Comparison of ENCODE assay signal across 1 cellular context in the genomic region with DNA sequence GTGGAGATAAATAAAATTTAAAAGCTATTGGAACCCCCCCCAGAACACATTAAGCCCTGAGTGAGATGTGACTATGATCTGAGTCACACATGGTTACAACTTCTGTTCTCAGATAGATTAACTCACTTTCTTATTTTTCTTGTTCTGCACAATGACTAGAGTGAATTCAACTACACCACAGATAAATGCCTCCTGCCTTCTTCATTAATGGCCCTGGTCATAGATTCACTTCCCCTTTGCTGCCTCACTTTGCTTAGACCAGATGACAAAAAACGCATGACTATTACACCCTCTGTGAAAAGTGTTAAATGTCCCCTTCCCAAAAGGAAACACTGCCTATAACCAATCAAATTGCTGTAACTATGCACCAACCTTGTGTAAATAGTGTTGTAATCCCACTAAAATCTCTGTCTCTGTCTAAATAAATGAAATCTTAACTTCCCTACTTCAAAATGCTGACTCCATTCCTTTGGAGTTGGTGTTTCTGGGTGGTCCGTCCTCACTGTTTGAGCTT.
A peak's percentile ranks its signal among the peaks of the same experiment; 100 is the strongest.
TF ChIP-seq lines count a peak whose summit lies in the region.

No MANE protein-coding gene starts in this region.

TF ChIP-seq in K562, 482 proteins besides CTCF, POLR2A, EP300 and RAD21:
- no peak for TF ChIP-seq ZNF197 (CRISPR knock-in tag; IDR thresholded peaks at IDR 0.05; ENCODE audit: low read depth)
- peak; percentile 24; the same call in 1 of the 2 replicates for TF ChIP-seq C11orf30 (IDR thresholded peaks at IDR 0.05; ENCODE audit: low read depth)
- peak; percentile 79 for TF ChIP-seq SPI1 (IDR thresholded peaks at IDR 0.05; ENCODE audit: borderline replicate concordance, low read depth, low read length)
- TF ChIP-seq ZNF133 (CRISPR knock-in tag; IDR thresholded peaks at IDR 0.05): no peak
- peak; percentile 48 for TF ChIP-seq CBFA2T3 (IDR thresholded peaks at IDR 0.05)
- no peak for TF ChIP-seq RBM17 (IDR thresholded peaks at IDR 0.05; ENCODE audit: borderline replicate concordance, low read depth, low read length)
- no peak for TF ChIP-seq ZNF707 (CRISPR knock-in tag; conservative IDR thresholded peaks at IDR 0.05)
- peak; percentile 22; the same call in 1 of the 2 replicates for TF ChIP-seq TCF3 (CRISPR knock-in tag; IDR thresholded peaks at IDR 0.05)
- TF ChIP-seq ARID1B (IDR thresholded peaks at IDR 0.05): peak; percentile 42; the same call in 1 of the 2 replicates
- TF ChIP-seq FOSL1 (tag; conservative IDR thresholded peaks at IDR 0.05): peak; percentile 99
- no peak for TF ChIP-seq ZFP30 (CRISPR knock-in tag; IDR thresholded peaks at IDR 0.05; ENCODE audit: borderline replicate concordance)
